Comparison of ENCODE assay signal across 23 cellular contexts in genomic region chr11:2711161-2711560, GRCh38.
"Had no signal": no experiment of that assay in that cellular context is flagged by ENCODE, and none has a peak within 500 bp of the region (broad histone marks: within the 10 kb centered on the region; RNA-seq: fewer than 3 reads in every experiment).

No MANE protein-coding gene starts in this region.

- H3K27ac Mint-ChIP-seq: activated B cell treated with CpG ODN at 0.5 μM for 24 hours; activated CD4-positive, alpha-beta memory T cell treated with anti-CD3 and anti-CD28 coated beads for 36 hours; activated CD4-positive, alpha-beta T cell treated with anti-CD3 and anti-CD28 coated beads, Interleukin-2, amount 10 ng/mL, durations not matched to agents 24 days and 14 days; activated naive CD8-positive, alpha-beta T cell; T-helper 1 cell treated with Interleukin-12 subunit alpha and Interleukin-12 subunit beta and Interleukin-4 antibody, amounts not matched to agents 30 μg/mL and 1 μg/mL, for 36 hours had no signal

- DNase-seq: activated B cell treated with CpG ODN at 0.5 μM for 24 hours; activated CD4-positive, alpha-beta memory T cell treated with anti-CD3 and anti-CD28 coated beads for 36 hours; activated CD4-positive, alpha-beta T cell treated with anti-CD3 and anti-CD28 coated beads for 1 hour; activated CD4-positive, alpha-beta T cell treated with anti-CD3 and anti-CD28 coated beads, Interleukin-2, amount 10 ng/mL, durations not matched to agents 24 days and 14 days; activated CD8-positive, alpha-beta memory T cell treated with anti-CD3 and anti-CD28 coated beads for 24 hours; activated effector memory CD4-positive, alpha-beta T cell treated with anti-CD3 and anti-CD28 coated beads, Interleukin-2, amount 50 U/mL, for 16 hours; activated naive CD4-positive, alpha-beta T cell treated with Interleukin-2 at 50 U/mL for 16 hours; activated T-cell treated with anti-CD3 and anti-CD28 coated beads, Interleukin-2, amount 50 U/mL, for 4 hours; brain microvascular endothelial cell; cerebellar nuclear complex; MM.1S; NCI-H1105; NCI-H1436; NCI-H1694 treated with DMSO at 0.1 percent for 48 hours; NCI-H2029 treated with DMSO at 0.1 percent for 48 hours; NCI-H510A treated with DMSO at 0.1 percent for 48 hours; PC-9; SHP77 treated with DMSO at 0.1 percent for 48 hours; SW 1271; T-helper 9 cell had no signal

- H3K4me1 Mint-ChIP-seq: activated B cell treated with CpG ODN at 0.5 μM for 24 hours; activated CD4-positive, alpha-beta T cell treated with anti-CD3 and anti-CD28 coated beads, Interleukin-2, amount 10 ng/mL, durations not matched to agents 24 days and 14 days had no signal

- ATAC-seq: activated T-cell treated with anti-CD3 and anti-CD28 coated beads, Interleukin-2, amount 50 U/mL, for 4 hours had no signal

- H3K4me3 ChIP-seq: PC-9, SK-N-MC had no signal

- H3K27me3 Mint-ChIP-seq: activated B cell treated with CpG ODN at 0.5 μM for 24 hours; activated CD4-positive, alpha-beta memory T cell treated with anti-CD3 and anti-CD28 coated beads for 36 hours; activated CD4-positive, alpha-beta T cell treated with anti-CD3 and anti-CD28 coated beads, Interleukin-2, amount 10 ng/mL, durations not matched to agents 24 days and 14 days; activated naive CD8-positive, alpha-beta T cell had no signal

- H3K27ac ChIP-seq: brain microvascular endothelial cell, PC-9, SK-N-MC had no signal

- H3K4me3 Mint-ChIP-seq: activated B cell treated with CpG ODN at 0.5 μM for 24 hours; activated CD4-positive, alpha-beta memory T cell treated with anti-CD3 and anti-CD28 coated beads for 36 hours; activated CD4-positive, alpha-beta T cell treated with anti-CD3 and anti-CD28 coated beads, Interleukin-2, amount 10 ng/mL, durations not matched to agents 24 days and 14 days; activated naive CD8-positive, alpha-beta T cell; activated T-cell treated with anti-CD3 and anti-CD28 coated beads, Interleukin-2, amount 50 U/mL, for 4 hours; T-helper 1 cell treated with Interleukin-12 subunit alpha and Interleukin-12 subunit beta and Interleukin-4 antibody, amounts not matched to agents 30 μg/mL and 1 μg/mL, for 36 hours had no signal

- H3K36me3 ChIP-seq: brain microvascular endothelial cell had no signal
